1 cellular context compared by ENCODE assay signal in the genomic region with DNA sequence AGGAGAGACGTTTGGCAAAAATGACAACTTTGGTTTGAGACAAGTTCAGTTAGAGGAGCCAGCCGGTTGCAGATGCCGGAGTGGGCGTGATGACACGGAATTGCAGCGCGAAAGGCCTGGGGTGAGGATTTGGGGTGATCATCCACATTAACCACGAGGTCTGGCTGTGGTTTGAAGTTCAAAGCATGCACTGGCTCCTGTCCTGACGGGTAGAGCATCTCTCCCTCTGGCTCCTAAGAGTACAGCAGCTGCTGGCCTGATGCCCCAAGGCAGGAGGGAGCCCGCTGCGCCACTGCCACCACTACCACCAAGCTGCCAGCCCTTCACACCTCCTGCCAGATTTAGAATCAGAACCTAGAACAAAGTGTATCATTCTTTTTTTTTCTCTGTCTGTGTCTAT.
TF ChIP-seq lines count a peak whose summit lies in the region.

No MANE protein-coding gene starts in this region.

TF ChIP-seq in HEK293T, 16 proteins besides CTCF, POLR2A, EP300 and RAD21:
- no peak for TF ChIP-seq ZNF384 (IDR thresholded peaks at IDR 0.05)
- TF ChIP-seq, protein P1, sequence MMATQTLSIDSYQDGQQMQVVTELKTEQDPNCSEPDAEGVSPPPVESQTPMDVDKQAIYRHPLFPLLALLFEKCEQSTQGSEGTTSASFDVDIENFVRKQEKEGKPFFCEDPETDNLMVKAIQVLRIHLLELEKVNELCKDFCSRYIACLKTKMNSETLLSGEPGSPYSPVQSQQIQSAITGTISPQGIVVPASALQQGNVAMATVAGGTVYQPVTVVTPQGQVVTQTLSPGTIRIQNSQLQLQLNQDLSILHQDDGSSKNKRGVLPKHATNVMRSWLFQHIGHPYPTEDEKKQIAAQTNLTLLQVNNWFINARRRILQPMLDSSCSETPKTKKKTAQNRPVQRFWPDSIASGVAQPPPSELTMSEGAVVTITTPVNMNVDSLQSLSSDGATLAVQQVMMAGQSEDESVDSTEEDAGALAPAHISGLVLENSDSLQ (IDR thresholded peaks at IDR 0.05), result no peak
- TF ChIP-seq FOXK2 (IDR thresholded peaks at IDR 0.05), result no peak
- TF ChIP-seq BHLHE40 (IDR thresholded peaks at IDR 0.05; ENCODE audit: borderline replicate concordance), result no peak
- no peak for TF ChIP-seq L3MBTL2 (conservative IDR thresholded peaks at IDR 0.05)
- no peak for TF ChIP-seq HDGF (IDR thresholded peaks at IDR 0.05; ENCODE audit: borderline replicate concordance)
- TF ChIP-seq TARDBP (IDR thresholded peaks at IDR 0.05), result no peak
- no peak for TF ChIP-seq CTBP1 (IDR thresholded peaks at IDR 0.05; ENCODE audit: borderline replicate concordance)
- TF ChIP-seq ARNT (IDR thresholded peaks at IDR 0.05), result no peak
- no peak for TF ChIP-seq SP1 (IDR thresholded peaks at IDR 0.05)
- TF ChIP-seq SUZ12 (IDR thresholded peaks at IDR 0.05), result no peak
TF ChIP-seq in HEK293T: peak in this region for 0.
